ENCODE assay signal across 14 cellular contexts in the genomic region with DNA sequence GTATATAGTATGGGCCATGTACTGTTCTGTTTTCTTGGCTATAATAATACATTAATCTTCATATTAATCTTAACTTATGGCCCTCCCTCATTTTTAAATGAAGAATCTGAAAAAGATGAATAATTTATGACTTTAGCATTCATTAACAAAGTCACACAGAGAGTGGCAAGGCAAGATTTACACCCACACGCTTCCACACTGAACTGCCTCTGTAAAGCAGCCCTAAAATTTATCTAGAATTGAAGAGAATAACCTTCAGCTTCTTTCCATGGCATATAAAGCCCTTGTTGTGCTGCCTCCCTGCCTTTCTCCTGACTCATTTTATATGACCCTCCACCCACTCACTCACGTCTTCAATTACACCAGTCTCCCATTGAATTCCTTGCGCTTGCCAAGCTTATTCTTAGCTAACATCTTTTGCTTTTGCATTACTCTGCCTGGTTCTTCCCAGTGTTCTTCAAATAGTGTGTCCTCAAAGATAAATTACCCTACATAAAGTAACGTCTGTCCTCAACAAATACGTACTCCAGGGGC.
A peak's percentile ranks its signal among the peaks of the same experiment; 100 is the strongest.
DNase-seq lines count a peak whose midpoint lies in the region; ATAC-seq and TF ChIP-seq lines count a peak whose summit lies in the region.
"Had no signal": no experiment of that assay in that cellular context is flagged by ENCODE, and none has a peak within 500 bp of the region (broad histone marks: within the 10 kb centered on the region; RNA-seq: fewer than 3 reads in every experiment).

No MANE protein-coding gene starts in this region.

- H3K4me3 Mint-ChIP-seq in neural progenitor cell = no peak overlapping the region
- H3K4me3 Mint-ChIP-seq: activated naive CD8-positive, alpha-beta T cell; H9 had no signal

- H3K4me2 ChIP-seq in GM23248 (ENCODE audit: unreplicated experiment) = no peak overlapping the region
- H3K4me2 ChIP-seq in neural progenitor cell = no peak overlapping the region
- H3K4me2 ChIP-seq: BLaER1 treated with 17β-estradiol and CSF1 and Interleukin-3, amounts not matched to agents 10 nM and 100 nM had no signal

- peaks cover 15% of the 10 kb centered on the region for H3K9me3 Mint-ChIP-seq in neural progenitor cell

- TF ChIP-seq CTCF in neural progenitor cell (IDR thresholded peaks at IDR 0.05) = no peak

- no peaks in the 10 kb centered on the region for H3K9me2 ChIP-seq in GM23248 (ENCODE audit: insufficient read depth)

- H3K79me2 ChIP-seq in GM23248 (ENCODE audit: insufficient read depth) (no peaks in the 10 kb centered on the region), neural progenitor cell (ENCODE audit: low read depth) (no peaks in the 10 kb centered on the region)

- H3K4me1 Mint-ChIP-seq in neural progenitor cell = peaks cover 3% of the 10 kb centered on the region

- no peaks in the 10 kb centered on the region for H3K27me3 Mint-ChIP-seq in neural progenitor cell (ENCODE audit: insufficient read depth, low read depth)
- H3K27me3 Mint-ChIP-seq: activated naive CD8-positive, alpha-beta T cell had no signal

- H3K4me1 ChIP-seq in GM23248 (ENCODE audit: insufficient read depth) (no peaks in the 10 kb centered on the region), neural progenitor cell (no peaks in the 10 kb centered on the region)
- H3K4me1 ChIP-seq: BLaER1 treated with 17β-estradiol and CSF1 and Interleukin-3, amounts not matched to agents 10 nM and 100 nM had no signal

- H2AFZ ChIP-seq in GM23248 (no peak overlapping the region), neural progenitor cell (replicated peaks) (peak overlapping the region; percentile 53)

- no peak for ATAC-seq in GM19467 (IDR thresholded peaks at IDR 0.05; ENCODE audit: unreplicated experiment)

- in situ Hi-C loops in GM23248 (cut with MboI) = no loop called here

- no peak overlapping the region for H3K27ac Mint-ChIP-seq in neural progenitor cell
- H3K27ac Mint-ChIP-seq: activated naive CD8-positive, alpha-beta T cell; H9 had no signal

- no peaks in the 10 kb centered on the region for H3K36me3 Mint-ChIP-seq in neural progenitor cell
- H3K36me3 Mint-ChIP-seq: activated naive CD8-positive, alpha-beta T cell had no signal

- H3K27me3 ChIP-seq in GM23248 (replicated peaks; ENCODE audit: insufficient read depth) = no peaks in the 10 kb centered on the region
- no peaks in the 10 kb centered on the region for H3K27me3 ChIP-seq in neural progenitor cell
- H3K27me3 ChIP-seq: BLaER1 treated with 17β-estradiol and CSF1 and Interleukin-3, amounts not matched to agents 10 nM and 100 nM had no signal

- no peak overlapping the region for H3K27ac ChIP-seq in GM23248
- no peak overlapping the region for H3K27ac ChIP-seq in neural progenitor cell
- H3K27ac ChIP-seq: BLaER1 treated with 17β-estradiol and CSF1 and Interleukin-3, amounts not matched to agents 10 nM and 100 nM had no signal

- no peaks in the 10 kb centered on the region for H3K36me3 ChIP-seq in GM23248 (ENCODE audit: low read depth)
- no peaks in the 10 kb centered on the region for H3K36me3 ChIP-seq in neural progenitor cell
- H3K36me3 ChIP-seq: BLaER1 treated with 17β-estradiol and CSF1 and Interleukin-3, amounts not matched to agents 10 nM and 100 nM had no signal

- 19 to 28% methylated on average over 5 of the region's 5 CpGs for WGBS in GM23248 (ENCODE audit: low coverage in 1 of 2, low lambda C conversion rate in 2 of 2, missing lambda C conversion rate in 2 of 2), 2 experiments

- H3F3A ChIP-seq in GM23248 (ENCODE audit: insufficient read depth) = no peaks in the 10 kb centered on the region
- H3F3A ChIP-seq in neural progenitor cell (ENCODE audit: low read depth) = no peaks in the 10 kb centered on the region

- H4K20me1 ChIP-seq in GM23248 (ENCODE audit: insufficient read depth) = no peaks in the 10 kb centered on the region
- no peaks in the 10 kb centered on the region for H4K20me1 ChIP-seq in neural progenitor cell (ENCODE audit: low read depth)
- H4K20me1 ChIP-seq: BLaER1 treated with 17β-estradiol and CSF1 and Interleukin-3, amounts not matched to agents 10 nM and 100 nM had no signal

- H3K9me3 ChIP-seq in GM23248 (ENCODE audit: low read depth) = no peaks in the 10 kb centered on the region
- no peaks in the 10 kb centered on the region for H3K9me3 ChIP-seq in neural progenitor cell (ENCODE audit: low read depth)
- H3K9me3 ChIP-seq: BLaER1 treated with 17β-estradiol and CSF1 and Interleukin-3, amounts not matched to agents 10 nM and 100 nM had no signal

- H3K4me3 ChIP-seq in GM23248 = no peak overlapping the region
- H3K4me3 ChIP-seq in neural progenitor cell = no peak overlapping the region
- H3K4me3 ChIP-seq: BLaER1 treated with 17β-estradiol and CSF1 and Interleukin-3, amounts not matched to agents 10 nM and 100 nM had no signal

- H3K9ac ChIP-seq in GM23248 (no peak overlapping the region), neural progenitor cell (no peak overlapping the region)
- H3K9ac ChIP-seq: BLaER1 treated with 17β-estradiol and CSF1 and Interleukin-3, amounts not matched to agents 10 nM and 100 nM had no signal

- DNase-seq in GM23248 = peak; percentile 58
- DNase-seq in RKO (ENCODE audit: low spot score) = peak; percentile 48
- DNase-seq in fibroblast of gingiva (ENCODE audit: low read depth) = peak; percentile 2
- no peak for DNase-seq in neural progenitor cell (ENCODE audit: low spot score)
- no peak for DNase-seq in NCI-H2081 treated with DMSO at 0.1 percent for 48 hours (lab: John Stamatoyannopoulos, UW)
- no peak for DNase-seq in RPMI8226
- DNase-seq in NCI-H446 treated with DMSO at 0.1 percent for 48 hours (lab: John Stamatoyannopoulos, UW) = no peak
- DNase-seq: cortex of kidney; H9; stimulated activated CD4-positive, alpha-beta T cell treated with anti-CD3 and anti-CD28 coated beads, Interleukin-4, amount 100 ng/mL, for 4 hours; stimulated activated naive CD4-positive, alpha-beta T cell had no signal

Comparison
In these comparisons a context has a peak if more than half of its experiments do, and no peak if none do; other contexts are left out.
1. DNase-seq: peak in GM23248 (single experiment), RKO (single experiment) and fibroblast of gingiva (single experiment); none in neural progenitor cell (single experiment), NCI-H2081 treated with DMSO at 0.1 percent for 48 hours (single experiment), RPMI8226 (single experiment) and NCI-H446 treated with DMSO at 0.1 percent for 48 hours (single experiment).